Comparison of ENCODE assay signal across 1 cellular context in the genomic region with DNA sequence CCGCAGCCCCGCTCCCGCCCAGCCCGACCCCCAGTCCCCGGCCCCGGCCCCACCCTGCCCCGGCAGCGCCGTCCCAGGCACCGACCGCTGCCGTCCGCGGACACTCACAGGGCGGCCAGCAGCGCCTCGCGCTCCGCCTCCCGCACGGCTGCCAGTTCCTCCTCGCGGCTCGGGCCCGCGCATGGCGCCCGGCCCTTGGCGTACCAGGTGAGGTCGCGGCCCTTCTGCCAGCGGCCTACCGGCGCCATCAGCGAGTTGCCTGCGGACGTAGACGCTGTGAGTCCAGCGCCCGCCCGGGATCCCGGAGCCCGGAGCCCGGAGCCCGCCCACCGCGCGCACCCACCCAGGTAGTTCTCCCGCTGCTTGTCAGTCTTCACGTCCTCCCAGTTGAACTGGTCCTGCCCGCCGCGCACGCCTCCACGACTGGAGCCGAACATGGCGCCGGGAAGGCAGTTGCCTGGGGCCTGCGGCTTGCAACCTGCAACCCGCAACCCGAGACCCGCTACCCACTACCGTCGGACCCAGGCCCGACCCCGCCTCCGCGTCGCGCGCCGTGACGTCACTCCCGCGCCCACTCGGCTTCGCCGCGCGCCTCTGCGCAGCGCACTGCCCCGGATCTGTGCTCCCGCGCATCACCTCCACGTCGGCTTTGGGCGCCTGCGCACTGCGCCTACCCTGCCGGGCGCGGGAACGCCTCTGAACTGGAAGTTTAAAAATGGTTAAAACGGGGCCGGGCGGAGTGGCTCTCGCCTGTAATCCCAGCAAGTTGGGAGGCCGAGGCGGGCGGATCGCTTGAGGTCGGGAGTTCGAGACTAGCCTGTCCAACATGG.
TF ChIP-seq lines count a peak whose summit lies in the region.

A gene (minus strand): TSS at position 535 of the 830 bp plus-strand sequence. CDS start 98 bp downstream, at position 437.

TF ChIP-seq in K562, 482 proteins besides CTCF, POLR2A, EP300 and RAD21 (continued from another document and continues in another):
- TF ChIP-seq, protein P1, sequence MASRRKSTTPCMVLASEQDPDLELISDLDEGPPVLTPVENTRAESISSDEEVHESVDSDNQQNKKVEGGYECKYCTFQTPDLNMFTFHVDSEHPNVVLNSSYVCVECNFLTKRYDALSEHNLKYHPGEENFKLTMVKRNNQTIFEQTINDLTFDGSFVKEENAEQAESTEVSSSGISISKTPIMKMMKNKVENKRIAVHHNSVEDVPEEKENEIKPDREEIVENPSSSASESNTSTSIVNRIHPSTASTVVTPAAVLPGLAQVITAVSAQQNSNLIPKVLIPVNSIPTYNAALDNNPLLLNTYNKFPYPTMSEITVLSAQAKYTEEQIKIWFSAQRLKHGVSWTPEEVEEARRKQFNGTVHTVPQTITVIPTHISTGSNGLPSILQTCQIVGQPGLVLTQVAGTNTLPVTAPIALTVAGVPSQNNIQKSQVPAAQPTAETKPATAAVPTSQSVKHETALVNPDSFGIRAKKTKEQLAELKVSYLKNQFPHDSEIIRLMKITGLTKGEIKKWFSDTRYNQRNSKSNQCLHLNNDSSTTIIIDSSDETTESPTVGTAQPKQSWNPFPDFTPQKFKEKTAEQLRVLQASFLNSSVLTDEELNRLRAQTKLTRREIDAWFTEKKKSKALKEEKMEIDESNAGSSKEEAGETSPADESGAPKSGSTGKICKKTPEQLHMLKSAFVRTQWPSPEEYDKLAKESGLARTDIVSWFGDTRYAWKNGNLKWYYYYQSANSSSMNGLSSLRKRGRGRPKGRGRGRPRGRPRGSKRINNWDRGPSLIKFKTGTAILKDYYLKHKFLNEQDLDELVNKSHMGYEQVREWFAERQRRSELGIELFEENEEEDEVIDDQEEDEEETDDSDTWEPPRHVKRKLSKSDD (conservative IDR thresholded peaks at IDR 0.05; ENCODE audit: low read length) = peak; percentile 23; the same call in 1 of the 2 replicates
- TF ChIP-seq ESRRB (CRISPR knock-in tag; IDR thresholded peaks at IDR 0.05; ENCODE audit: borderline replicate concordance) (no peak), TCF7L2 (IDR thresholded peaks at IDR 0.05; ENCODE audit: low read depth, low read length) (no peak), ETV1 (tag; conservative IDR thresholded peaks at IDR 0.05; ENCODE audit: low read depth) (no peak), NONO (IDR thresholded peaks at IDR 0.05; ENCODE audit: low read depth in 2 of 2, low read length in 1 of 2) (peak in 1 of 2 experiments; percentile 81; a peak in 2 of 4 replicates), ZKSCAN1 (IDR thresholded peaks at IDR 0.05; ENCODE audit: low read depth, low read length) (peak; percentile 84), ZSCAN29 (IDR thresholded peaks at IDR 0.05) (no peak), PHF8 (IDR thresholded peaks at IDR 0.05; ENCODE audit: borderline replicate concordance, low read length) (peak; percentile 80), POLR3A (IDR thresholded peaks at IDR 0.05; ENCODE audit: borderline replicate concordance, extremely low read depth, insufficient read depth, insufficient read length) (no peak), MEF2A (IDR thresholded peaks at IDR 0.05; ENCODE audit: control insufficient read depth, low read depth, low read length) (no peak), ZFX (CRISPR knock-in tag; IDR thresholded peaks at IDR 0.05) (peak; percentile 96), PHB2 (IDR thresholded peaks at IDR 0.05; ENCODE audit: low read depth) (no peak), MYNN (IDR thresholded peaks at IDR 0.05) (no peak), MYNN (CRISPR knock-in tag; IDR thresholded peaks at IDR 0.05) (no peak), BRD9 (IDR thresholded peaks at IDR 0.05; ENCODE audit: low read depth, partially characterized antibody) (no peak), POU5F1 (IDR thresholded peaks at IDR 0.05; ENCODE audit: borderline replicate concordance, low read depth, low read length, partially characterized antibody) (peak; percentile 64), PCBP2 (IDR thresholded peaks at IDR 0.05; ENCODE audit: low read depth, low read length, poor library complexity, severe bottlenecking) (no peak), MEF2D (tag; conservative IDR thresholded peaks at IDR 0.05; ENCODE audit: low read depth) (no peak), SAFB2 (IDR thresholded peaks at IDR 0.05; ENCODE audit: borderline replicate concordance, low read depth, low read length, severe bottlenecking) (no peak), TBL1XR1 (IDR thresholded peaks at IDR 0.05; ENCODE audit: low read length in 2 of 2) (peak in 1 of 2 experiments; percentile 91; a peak in 2 of 4 replicates), CREB1 (IDR thresholded peaks at IDR 0.05) (peak; percentile 99), CREB1 (CRISPR knock-in tag; IDR thresholded peaks at IDR 0.05) (peak; percentile 100), GABPB2 (CRISPR knock-in tag; conservative IDR thresholded peaks at IDR 0.05) (no peak), HDAC8 (tag; IDR thresholded peaks at IDR 0.05) (no peak), ZNF140 (CRISPR knock-in tag; IDR thresholded peaks at IDR 0.05) (no peak)
- TF ChIP-seq, protein P2, sequence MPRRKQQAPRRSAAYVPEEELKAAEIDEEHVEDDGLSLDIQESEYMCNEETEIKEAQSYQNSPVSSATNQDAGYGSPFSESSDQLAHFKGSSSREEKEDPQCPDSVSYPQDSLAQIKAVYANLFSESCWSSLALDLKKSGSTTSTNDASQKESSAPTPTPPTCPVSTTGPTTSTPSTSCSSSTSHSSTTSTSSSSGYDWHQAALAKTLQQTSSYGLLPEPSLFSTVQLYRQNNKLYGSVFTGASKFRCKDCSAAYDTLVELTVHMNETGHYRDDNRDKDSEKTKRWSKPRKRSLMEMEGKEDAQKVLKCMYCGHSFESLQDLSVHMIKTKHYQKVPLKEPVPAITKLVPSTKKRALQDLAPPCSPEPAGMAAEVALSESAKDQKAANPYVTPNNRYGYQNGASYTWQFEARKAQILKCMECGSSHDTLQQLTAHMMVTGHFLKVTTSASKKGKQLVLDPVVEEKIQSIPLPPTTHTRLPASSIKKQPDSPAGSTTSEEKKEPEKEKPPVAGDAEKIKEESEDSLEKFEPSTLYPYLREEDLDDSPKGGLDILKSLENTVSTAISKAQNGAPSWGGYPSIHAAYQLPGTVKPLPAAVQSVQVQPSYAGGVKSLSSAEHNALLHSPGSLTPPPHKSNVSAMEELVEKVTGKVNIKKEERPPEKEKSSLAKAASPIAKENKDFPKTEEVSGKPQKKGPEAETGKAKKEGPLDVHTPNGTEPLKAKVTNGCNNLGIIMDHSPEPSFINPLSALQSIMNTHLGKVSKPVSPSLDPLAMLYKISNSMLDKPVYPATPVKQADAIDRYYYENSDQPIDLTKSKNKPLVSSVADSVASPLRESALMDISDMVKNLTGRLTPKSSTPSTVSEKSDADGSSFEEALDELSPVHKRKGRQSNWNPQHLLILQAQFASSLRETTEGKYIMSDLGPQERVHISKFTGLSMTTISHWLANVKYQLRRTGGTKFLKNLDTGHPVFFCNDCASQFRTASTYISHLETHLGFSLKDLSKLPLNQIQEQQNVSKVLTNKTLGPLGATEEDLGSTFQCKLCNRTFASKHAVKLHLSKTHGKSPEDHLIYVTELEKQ (CRISPR knock-in tag; IDR thresholded peaks at IDR 0.05) = no peak
- TF ChIP-seq, protein P3, sequence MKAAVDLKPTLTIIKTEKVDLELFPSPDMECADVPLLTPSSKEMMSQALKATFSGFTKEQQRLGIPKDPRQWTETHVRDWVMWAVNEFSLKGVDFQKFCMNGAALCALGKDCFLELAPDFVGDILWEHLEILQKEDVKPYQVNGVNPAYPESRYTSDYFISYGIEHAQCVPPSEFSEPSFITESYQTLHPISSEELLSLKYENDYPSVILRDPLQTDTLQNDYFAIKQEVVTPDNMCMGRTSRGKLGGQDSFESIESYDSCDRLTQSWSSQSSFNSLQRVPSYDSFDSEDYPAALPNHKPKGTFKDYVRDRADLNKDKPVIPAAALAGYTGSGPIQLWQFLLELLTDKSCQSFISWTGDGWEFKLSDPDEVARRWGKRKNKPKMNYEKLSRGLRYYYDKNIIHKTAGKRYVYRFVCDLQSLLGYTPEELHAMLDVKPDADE (conservative IDR thresholded peaks at IDR 0.05; ENCODE audit: control insufficient read depth, low read depth, low read length) = peak; percentile 61; the same call in 1 of the 2 replicates
- TF ChIP-seq, protein P4, sequence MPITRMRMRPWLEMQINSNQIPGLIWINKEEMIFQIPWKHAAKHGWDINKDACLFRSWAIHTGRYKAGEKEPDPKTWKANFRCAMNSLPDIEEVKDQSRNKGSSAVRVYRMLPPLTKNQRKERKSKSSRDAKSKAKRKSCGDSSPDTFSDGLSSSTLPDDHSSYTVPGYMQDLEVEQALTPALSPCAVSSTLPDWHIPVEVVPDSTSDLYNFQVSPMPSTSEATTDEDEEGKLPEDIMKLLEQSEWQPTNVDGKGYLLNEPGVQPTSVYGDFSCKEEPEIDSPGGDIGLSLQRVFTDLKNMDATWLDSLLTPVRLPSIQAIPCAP (CRISPR knock-in tag; IDR thresholded peaks at IDR 0.05; ENCODE audit: borderline replicate concordance) = no peak; the same call in 1 of the 2 replicates
- TF ChIP-seq, protein P5, sequence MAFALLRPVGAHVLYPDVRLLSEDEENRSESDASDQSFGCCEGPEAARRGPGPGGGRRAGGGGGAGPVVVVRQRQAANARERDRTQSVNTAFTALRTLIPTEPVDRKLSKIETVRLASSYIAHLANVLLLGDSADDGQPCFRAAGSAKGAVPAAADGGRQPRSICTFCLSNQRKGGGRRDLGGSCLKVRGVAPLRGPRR (CRISPR knock-in tag; IDR thresholded peaks at IDR 0.05) = no peak
- TF ChIP-seq, protein P6, sequence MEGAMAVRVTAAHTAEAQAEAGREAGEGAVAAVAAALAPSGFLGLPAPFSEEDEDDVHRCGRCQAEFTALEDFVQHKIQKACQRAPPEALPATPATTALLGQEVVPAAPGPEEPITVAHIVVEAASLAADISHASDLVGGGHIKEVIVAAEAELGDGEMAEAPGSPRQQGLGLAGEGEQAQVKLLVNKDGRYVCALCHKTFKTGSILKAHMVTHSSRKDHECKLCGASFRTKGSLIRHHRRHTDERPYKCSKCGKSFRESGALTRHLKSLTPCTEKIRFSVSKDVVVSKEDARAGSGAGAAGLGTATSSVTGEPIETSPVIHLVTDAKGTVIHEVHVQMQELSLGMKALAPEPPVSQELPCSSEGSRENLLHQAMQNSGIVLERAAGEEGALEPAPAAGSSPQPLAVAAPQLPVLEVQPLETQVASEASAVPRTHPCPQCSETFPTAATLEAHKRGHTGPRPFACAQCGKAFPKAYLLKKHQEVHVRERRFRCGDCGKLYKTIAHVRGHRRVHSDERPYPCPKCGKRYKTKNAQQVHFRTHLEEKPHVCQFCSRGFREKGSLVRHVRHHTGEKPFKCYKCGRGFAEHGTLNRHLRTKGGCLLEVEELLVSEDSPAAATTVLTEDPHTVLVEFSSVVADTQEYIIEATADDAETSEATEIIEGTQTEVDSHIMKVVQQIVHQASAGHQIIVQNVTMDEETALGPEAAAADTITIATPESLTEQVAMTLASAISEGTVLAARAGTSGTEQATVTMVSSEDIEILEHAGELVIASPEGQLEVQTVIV (CRISPR knock-in tag; IDR thresholded peaks at IDR 0.05; ENCODE audit: borderline replicate concordance) = no peak
- TF ChIP-seq, protein P7, sequence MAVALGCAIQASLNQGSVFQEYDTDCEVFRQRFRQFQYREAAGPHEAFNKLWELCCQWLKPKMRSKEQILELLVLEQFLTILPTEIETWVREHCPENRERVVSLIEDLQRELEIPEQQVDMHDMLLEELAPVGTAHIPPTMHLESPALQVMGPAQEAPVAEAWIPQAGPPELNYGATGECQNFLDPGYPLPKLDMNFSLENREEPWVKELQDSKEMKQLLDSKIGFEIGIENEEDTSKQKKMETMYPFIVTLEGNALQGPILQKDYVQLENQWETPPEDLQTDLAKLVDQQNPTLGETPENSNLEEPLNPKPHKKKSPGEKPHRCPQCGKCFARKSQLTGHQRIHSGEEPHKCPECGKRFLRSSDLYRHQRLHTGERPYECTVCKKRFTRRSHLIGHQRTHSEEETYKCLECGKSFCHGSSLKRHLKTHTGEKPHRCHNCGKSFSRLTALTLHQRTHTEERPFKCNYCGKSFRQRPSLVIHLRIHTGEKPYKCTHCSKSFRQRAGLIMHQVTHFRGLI (CRISPR knock-in tag; IDR thresholded peaks at IDR 0.05) = no peak
- TF ChIP-seq, protein P8, sequence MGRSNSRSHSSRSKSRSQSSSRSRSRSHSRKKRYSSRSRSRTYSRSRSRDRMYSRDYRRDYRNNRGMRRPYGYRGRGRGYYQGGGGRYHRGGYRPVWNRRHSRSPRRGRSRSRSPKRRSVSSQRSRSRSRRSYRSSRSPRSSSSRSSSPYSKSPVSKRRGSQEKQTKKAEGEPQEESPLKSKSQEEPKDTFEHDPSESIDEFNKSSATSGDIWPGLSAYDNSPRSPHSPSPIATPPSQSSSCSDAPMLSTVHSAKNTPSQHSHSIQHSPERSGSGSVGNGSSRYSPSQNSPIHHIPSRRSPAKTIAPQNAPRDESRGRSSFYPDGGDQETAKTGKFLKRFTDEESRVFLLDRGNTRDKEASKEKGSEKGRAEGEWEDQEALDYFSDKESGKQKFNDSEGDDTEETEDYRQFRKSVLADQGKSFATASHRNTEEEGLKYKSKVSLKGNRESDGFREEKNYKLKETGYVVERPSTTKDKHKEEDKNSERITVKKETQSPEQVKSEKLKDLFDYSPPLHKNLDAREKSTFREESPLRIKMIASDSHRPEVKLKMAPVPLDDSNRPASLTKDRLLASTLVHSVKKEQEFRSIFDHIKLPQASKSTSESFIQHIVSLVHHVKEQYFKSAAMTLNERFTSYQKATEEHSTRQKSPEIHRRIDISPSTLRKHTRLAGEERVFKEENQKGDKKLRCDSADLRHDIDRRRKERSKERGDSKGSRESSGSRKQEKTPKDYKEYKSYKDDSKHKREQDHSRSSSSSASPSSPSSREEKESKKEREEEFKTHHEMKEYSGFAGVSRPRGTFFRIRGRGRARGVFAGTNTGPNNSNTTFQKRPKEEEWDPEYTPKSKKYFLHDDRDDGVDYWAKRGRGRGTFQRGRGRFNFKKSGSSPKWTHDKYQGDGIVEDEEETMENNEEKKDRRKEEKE (IDR thresholded peaks at IDR 0.05; ENCODE audit: borderline replicate concordance in 1 of 2, control insufficient read depth in 1 of 2, low read depth in 2 of 2, low read length in 1 of 2) = no peak
- TF ChIP-seq, protein P9, sequence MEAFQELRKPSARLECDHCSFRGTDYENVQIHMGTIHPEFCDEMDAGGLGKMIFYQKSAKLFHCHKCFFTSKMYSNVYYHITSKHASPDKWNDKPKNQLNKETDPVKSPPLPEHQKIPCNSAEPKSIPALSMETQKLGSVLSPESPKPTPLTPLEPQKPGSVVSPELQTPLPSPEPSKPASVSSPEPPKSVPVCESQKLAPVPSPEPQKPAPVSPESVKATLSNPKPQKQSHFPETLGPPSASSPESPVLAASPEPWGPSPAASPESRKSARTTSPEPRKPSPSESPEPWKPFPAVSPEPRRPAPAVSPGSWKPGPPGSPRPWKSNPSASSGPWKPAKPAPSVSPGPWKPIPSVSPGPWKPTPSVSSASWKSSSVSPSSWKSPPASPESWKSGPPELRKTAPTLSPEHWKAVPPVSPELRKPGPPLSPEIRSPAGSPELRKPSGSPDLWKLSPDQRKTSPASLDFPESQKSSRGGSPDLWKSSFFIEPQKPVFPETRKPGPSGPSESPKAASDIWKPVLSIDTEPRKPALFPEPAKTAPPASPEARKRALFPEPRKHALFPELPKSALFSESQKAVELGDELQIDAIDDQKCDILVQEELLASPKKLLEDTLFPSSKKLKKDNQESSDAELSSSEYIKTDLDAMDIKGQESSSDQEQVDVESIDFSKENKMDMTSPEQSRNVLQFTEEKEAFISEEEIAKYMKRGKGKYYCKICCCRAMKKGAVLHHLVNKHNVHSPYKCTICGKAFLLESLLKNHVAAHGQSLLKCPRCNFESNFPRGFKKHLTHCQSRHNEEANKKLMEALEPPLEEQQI (IDR thresholded peaks at IDR 0.05) = no peak
